ENCODE assay signal across 9 cellular contexts in the genomic region with DNA sequence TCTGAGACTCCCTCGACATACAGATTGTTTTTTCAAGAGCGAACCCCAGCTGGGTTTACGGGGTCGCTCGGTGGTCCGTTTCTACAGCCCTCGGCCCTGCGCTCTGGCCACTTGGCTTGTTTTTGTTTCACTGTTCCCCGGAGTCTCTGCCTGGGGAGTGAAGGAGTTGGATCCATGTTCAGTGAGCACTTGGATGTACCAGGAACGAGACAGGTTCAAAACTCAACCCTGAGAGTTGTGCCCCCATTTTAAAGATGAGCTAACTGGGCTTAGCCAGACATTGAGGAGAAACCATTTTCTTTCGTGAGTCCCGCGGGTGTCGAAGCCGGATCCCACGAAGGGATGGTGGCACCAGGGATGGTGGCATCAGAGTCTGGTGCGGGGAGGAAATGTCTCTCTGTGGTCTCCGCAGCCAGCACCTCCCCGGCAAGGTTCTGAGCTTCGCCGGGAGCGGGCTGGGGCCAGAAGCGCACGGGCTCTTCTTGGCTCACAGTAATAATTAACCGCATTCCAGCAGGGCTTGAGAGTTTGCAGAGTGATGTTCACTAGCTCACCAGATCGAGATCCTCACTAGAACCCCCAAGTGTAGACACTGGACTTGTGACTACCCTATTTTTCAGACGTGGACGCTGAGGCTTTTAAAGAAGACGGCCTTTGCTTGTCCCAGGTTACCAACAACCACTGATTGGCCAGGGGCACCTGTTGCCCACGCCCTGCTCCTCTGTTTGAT. TPM values are rescaled to one million over a fixed set of nuclear protein-coding genes. Genes with fewer than 3 reads are reported as not detected.
DNase-seq lines count a peak whose midpoint lies in the region; ATAC-seq and TF ChIP-seq lines count a peak whose summit lies in the region.
"Had no signal": no experiment of that assay in that cellular context is flagged by ENCODE, and none has a peak within 500 bp of the region (broad histone marks: within the 10 kb centered on the region; RNA-seq: fewer than 3 reads in every experiment).

No MANE protein-coding gene starts in this region.

- no peak for TF ChIP-seq CTCF in AG09309 (IDR thresholded peaks at IDR 0.05; ENCODE audit: control insufficient read depth, insufficient read depth, low read depth, low read length, missing control alignments)
- no peak for TF ChIP-seq CTCF in fibroblast of lung (conservative IDR thresholded peaks at IDR 0.05 in 1 of 2, IDR thresholded peaks at IDR 0.05 in 1 of 2; ENCODE audit: low read depth in 1 of 2, low read length in 2 of 2)
- no peak for TF ChIP-seq CTCF in osteoblast (IDR thresholded peaks at IDR 0.05; ENCODE audit: extremely low read depth, low read depth, low read length)
- TF ChIP-seq CTCF in CD8-positive, alpha-beta T cell (IDR thresholded peaks at IDR 0.05) = no peak

- ATAC-seq in HG03108 (IDR thresholded peaks at IDR 0.05; ENCODE audit: unreplicated experiment) = no peak
- ATAC-seq in CD8-positive, alpha-beta T cell = no peak

- no peaks in the 10 kb centered on the region for H3K9me3 ChIP-seq in MG63
- H3K9me3 ChIP-seq in fibroblast of lung (ENCODE audit: control insufficient read depth, insufficient read depth, low read depth, low read length) = no peaks in the 10 kb centered on the region
- no peaks in the 10 kb centered on the region for H3K9me3 ChIP-seq in osteoblast (ENCODE audit: low read depth, low read length)
- no peaks in the 10 kb centered on the region for H3K9me3 ChIP-seq in CD8-positive, alpha-beta T cell (ENCODE audit: low read length)

- no peaks in the 10 kb centered on the region for H3K36me3 Mint-ChIP-seq in CD8-positive, alpha-beta T cell

- no peaks in the 10 kb centered on the region for H3K79me2 ChIP-seq in fibroblast of lung (ENCODE audit: control insufficient read depth, insufficient read depth, low read length)
- no peaks in the 10 kb centered on the region for H3K79me2 ChIP-seq in osteoblast (ENCODE audit: insufficient read depth, low read length)

- H4K20me1 ChIP-seq in fibroblast of lung (ENCODE audit: control insufficient read depth, extremely low read depth, insufficient read depth, low read length) = no peaks in the 10 kb centered on the region
- no peaks in the 10 kb centered on the region for H4K20me1 ChIP-seq in osteoblast (ENCODE audit: insufficient read depth, low read length)

- H3K4me2 ChIP-seq in fibroblast of lung (ENCODE audit: extremely low read depth, insufficient read depth, low read length) (peak overlapping the region; percentile 45), osteoblast (ENCODE audit: insufficient read depth, low read length) (peak overlapping the region; percentile 86)

- no peak overlapping the region for H3K9ac ChIP-seq in fibroblast of lung (ENCODE audit: insufficient read depth, low read length)

- H3K4me3 Mint-ChIP-seq in CD8-positive, alpha-beta T cell = no peak overlapping the region

- H3K9me3 Mint-ChIP-seq in CD8-positive, alpha-beta T cell = no peaks in the 10 kb centered on the region

- H3K27me3 ChIP-seq in MG63 = peaks cover 26% of the 10 kb centered on the region
- peaks cover 26% of the 10 kb centered on the region for H3K27me3 ChIP-seq in fibroblast of lung (ENCODE audit: control insufficient read depth, insufficient read depth, low read length)
- H3K27me3 ChIP-seq in osteoblast (ENCODE audit: insufficient read depth, low read length) = peaks cover 39% of the 10 kb centered on the region
- peaks cover 12% of the 10 kb centered on the region for H3K27me3 ChIP-seq in CD8-positive, alpha-beta T cell (ENCODE audit: insufficient read depth, low read length)

- H3K36me3 ChIP-seq in MG63 = peaks cover 3% of the 10 kb centered on the region; the same call in 1 of the 2 replicates
- H3K36me3 ChIP-seq in fibroblast of lung (ENCODE audit: control insufficient read depth, insufficient read depth, low read length) = no peaks in the 10 kb centered on the region
- no peaks in the 10 kb centered on the region for H3K36me3 ChIP-seq in osteoblast (ENCODE audit: insufficient read depth, low read length)
- H3K36me3 ChIP-seq in CD8-positive, alpha-beta T cell (ENCODE audit: insufficient read depth, low read length) = no peaks in the 10 kb centered on the region

- H3K4me3 ChIP-seq in AG09309 (ENCODE audit: control insufficient read depth, low read depth, low read length) (peak overlapping the region; percentile 62), MG63 (peak overlapping the region; percentile 87), fibroblast of lung (replicated peaks in 1 of 4; ENCODE audit: control extremely low read depth in 1 of 4, insufficient read depth in 1 of 4, low read depth in 3 of 4, low read length in 4 of 4) (peak overlapping the region; percentile 40 to 73 (median 55)), osteoblast (ENCODE audit: insufficient read depth, low read length) (peak overlapping the region; percentile 67)
- H3K4me3 ChIP-seq in CD8-positive, alpha-beta T cell (ENCODE audit: low read depth, low read length) = no peak overlapping the region

- no peak overlapping the region for H3K27ac ChIP-seq in fibroblast of lung (ENCODE audit: insufficient read depth, low read length)
- no peak overlapping the region for H3K27ac ChIP-seq in osteoblast (ENCODE audit: low read depth, low read length)
- no peak overlapping the region for H3K27ac ChIP-seq in CD8-positive, alpha-beta T cell (ENCODE audit: low read depth, low read length)

- H3K27ac Mint-ChIP-seq in CD8-positive, alpha-beta T cell = no peak overlapping the region

- POLR2A ChIA-PET in CD8-positive, alpha-beta T cell (lab: Charles Lee) = no interaction called here

- no peak for DNase-seq in AG09309 (ENCODE audit: low read depth)
- no peak for DNase-seq in MG63
- peak in 1 of 2 donors; percentile 28 for DNase-seq in fibroblast of lung (ENCODE audit: low read depth in 2 of 2)
- no peak for DNase-seq in osteoblast (ENCODE audit: insufficient read length, low spot score, missing footprints)
- no peak for DNase-seq in HPDE6-E6E7 (ENCODE audit: extremely low spot score)
- DNase-seq in SIG-M5 (lab: John Stamatoyannopoulos, UW) = no peak
- no peak for DNase-seq in CD8-positive, alpha-beta T cell
- DNase-seq: EL had no signal

- peaks cover 77% of the 10 kb centered on the region for H3K27me3 Mint-ChIP-seq in CD8-positive, alpha-beta T cell (ENCODE audit: low read depth)

- peaks cover 12% of the 10 kb centered on the region for H3K4me1 Mint-ChIP-seq in CD8-positive, alpha-beta T cell (ENCODE audit: low read depth)

- H2AFZ ChIP-seq in fibroblast of lung (ENCODE audit: low read length) (no peak overlapping the region), osteoblast (ENCODE audit: low read length) (no peak overlapping the region)

- intact Hi-C loops in CD8-positive, alpha-beta T cell (cut with DNase I, micrococcal nuclease) = no loop called here

- CTCF ChIA-PET in CD8-positive, alpha-beta T cell (lab: Charles Lee) = no interaction called here

- H3K4me1 ChIP-seq in fibroblast of lung (ENCODE audit: control insufficient read depth, extremely low read depth, insufficient read depth, low read length) = no peaks in the 10 kb centered on the region
- no peaks in the 10 kb centered on the region for H3K4me1 ChIP-seq in osteoblast (ENCODE audit: insufficient read depth, low read length)
- H3K4me1 ChIP-seq in CD8-positive, alpha-beta T cell (ENCODE audit: insufficient read depth, low read length) = no peaks in the 10 kb centered on the region

RNA-seq across cellular contexts. Expression of a gene that starts 1.0 kb away (rescaled TPM):
- total RNA-seq in MG63 (2014; rRNA removed; shearing (Covaris generic); ENCODE audit: low replicate concordance) = 8.5 and 10.7 TPM in 2 replicates
- total RNA-seq in fibroblast of lung = 1.0 and 1.3 TPM in 2 replicates
- polyA plus RNA-seq in fibroblast of lung = 3.1 and 4.5 TPM in 2 replicates
- polyA plus RNA-seq in fibroblast of lung (2012) = 3.3 and 6.1 TPM in 2 replicates
- 2.3 and 2.6 TPM in 2 replicates for polyA minus RNA-seq in fibroblast of lung (ENCODE audit: low replicate concordance)
- total RNA-seq in osteoblast = 1.5 and 2.2 TPM in 2 replicates
- total RNA-seq in CD8-positive, alpha-beta T cell = not detected
